In genomic region chr12:122023339-122024131, GRCh38 we compare ENCODE assay signal across 8 cellular contexts. TPM values are rescaled to one million over a fixed set of nuclear protein-coding genes. Genes with fewer than 3 reads are reported as not detected.
DNase-seq lines count a peak whose midpoint lies in the region; ATAC-seq lines count a peak whose summit lies in the region.

No MANE protein-coding gene starts in this region.

- peak overlapping the region; percentile 57 for H3K4me3 ChIP-seq in naive thymus-derived CD4-positive, alpha-beta T cell (ENCODE audit: low read length)

- H3K4me1 ChIP-seq in naive thymus-derived CD4-positive, alpha-beta T cell (ENCODE audit: control insufficient read depth in 2 of 2, insufficient read depth in 2 of 2, low read length in 2 of 2) = peaks cover 2 to 18% of the 10 kb centered on the region in 2 donors

- POLR2A ChIA-PET in naive thymus-derived CD4-positive, alpha-beta T cell (lab: Charles Lee) = interaction anchor here (0.6 to 1.9 kb wide), 2 partner anchors 17 to 674 kb away, joined by 3 to 7 read pairs; no protein-coding TSS in a partner anchor

- peak overlapping the region; percentile 81 for H3K4me3 Mint-ChIP-seq in activated T-cell treated with anti-CD3 and anti-CD28 coated beads, Interleukin-2, amount 50 U/mL, for 24 hours
- H3K4me3 Mint-ChIP-seq in activated T-helper 2 cell treated with anti-CD3 and anti-CD28 coated beads, Interferon-gamma antibody, Interleukin-2, Interleukin-4, amounts not matched to agents 10 μg/mL and 5 μg/mL and 100 μg/mL, durations not matched to agents 14 hours and 24 hours and 36 hours (ENCODE audit: low read depth) = peak overlapping the region; percentile 77
- peak overlapping the region; percentile 75 to 93 (median 86) for H3K4me3 Mint-ChIP-seq in naive thymus-derived CD4-positive, alpha-beta T cell

- H3K9me3 ChIP-seq in naive thymus-derived CD4-positive, alpha-beta T cell (ENCODE audit: control insufficient read depth in 2 of 3, low read length in 3 of 3) = no peaks in the 10 kb centered on the region

- peaks cover 17% of the 10 kb centered on the region for H3K4me1 Mint-ChIP-seq in activated T-cell treated with anti-CD3 and anti-CD28 coated beads, Interleukin-2, amount 50 U/mL, for 24 hours (ENCODE audit: low read depth)
- peaks cover 8% of the 10 kb centered on the region for H3K4me1 Mint-ChIP-seq in activated T-helper 2 cell treated with anti-CD3 and anti-CD28 coated beads, Interferon-gamma antibody, Interleukin-2, Interleukin-4, amounts not matched to agents 10 μg/mL and 5 μg/mL and 100 μg/mL, durations not matched to agents 14 hours and 24 hours and 36 hours (ENCODE audit: low read depth)
- peaks cover 0 to 17% (median 12%) of the 10 kb centered on the region in 7 donors for H3K4me1 Mint-ChIP-seq in naive thymus-derived CD4-positive, alpha-beta T cell

- peak overlapping the region; percentile 59 for H3K27ac Mint-ChIP-seq in activated T-cell treated with anti-CD3 and anti-CD28 coated beads, Interleukin-2, amount 50 U/mL, for 24 hours
- H3K27ac Mint-ChIP-seq in activated T-helper 2 cell treated with anti-CD3 and anti-CD28 coated beads, Interferon-gamma antibody, Interleukin-2, Interleukin-4, amounts not matched to agents 10 μg/mL and 5 μg/mL and 100 μg/mL, durations not matched to agents 14 hours and 24 hours and 36 hours = peak overlapping the region; percentile 42
- peak overlapping the region in 7 of 9 donors; percentile 23 to 85 (median 64) for H3K27ac Mint-ChIP-seq in naive thymus-derived CD4-positive, alpha-beta T cell

- H3K9me3 Mint-ChIP-seq in activated T-cell treated with anti-CD3 and anti-CD28 coated beads, Interleukin-2, amount 50 U/mL, for 24 hours = no peaks in the 10 kb centered on the region
- H3K9me3 Mint-ChIP-seq in activated T-helper 2 cell treated with anti-CD3 and anti-CD28 coated beads, Interferon-gamma antibody, Interleukin-2, Interleukin-4, amounts not matched to agents 10 μg/mL and 5 μg/mL and 100 μg/mL, durations not matched to agents 14 hours and 24 hours and 36 hours = peaks cover 1% of the 10 kb centered on the region
- peaks cover 0 to 15% (median 3%) of the 10 kb centered on the region in 11 donors for H3K9me3 Mint-ChIP-seq in naive thymus-derived CD4-positive, alpha-beta T cell

- ATAC-seq in naive thymus-derived CD4-positive, alpha-beta T cell = no peak
- no peak for ATAC-seq in HG02588 (IDR thresholded peaks at IDR 0.05; ENCODE audit: unreplicated experiment)

- peak overlapping the region; percentile 43 for H3K27ac ChIP-seq in naive thymus-derived CD4-positive, alpha-beta T cell (ENCODE audit: low read depth, low read length)

- CTCF ChIA-PET in naive thymus-derived CD4-positive, alpha-beta T cell (lab: Charles Lee) = interaction anchor here (1.2 kb wide), 1 partner anchor 18 kb away, joined by 4 read pairs; no protein-coding TSS in a partner anchor

- H3K36me3 Mint-ChIP-seq in activated T-cell treated with anti-CD3 and anti-CD28 coated beads, Interleukin-2, amount 50 U/mL, for 24 hours (ENCODE audit: low read depth) = peaks cover 5% of the 10 kb centered on the region
- H3K36me3 Mint-ChIP-seq in activated T-helper 2 cell treated with anti-CD3 and anti-CD28 coated beads, Interferon-gamma antibody, Interleukin-2, Interleukin-4, amounts not matched to agents 10 μg/mL and 5 μg/mL and 100 μg/mL, durations not matched to agents 14 hours and 24 hours and 36 hours (ENCODE audit: low read depth) = no peaks in the 10 kb centered on the region
- H3K36me3 Mint-ChIP-seq in naive thymus-derived CD4-positive, alpha-beta T cell = peaks cover 0 to 8% (median 0%) of the 10 kb centered on the region in 5 donors

- intact Hi-C loops in activated T-helper 2 cell treated with anti-CD3 and anti-CD28 coated beads, Interferon-gamma antibody, Interleukin-2, Interleukin-4, amounts not matched to agents 10 μg/mL and 5 μg/mL and 100 μg/mL, durations not matched to agents 14 hours and 24 hours and 36 hours (cut with micrococcal nuclease) = loop anchor here (5.0 kb wide), 1 partner anchor 106 kb away; the partner anchor contains the start of gene CFAP251
- intact Hi-C loops in naive thymus-derived CD4-positive, alpha-beta T cell (cut with micrococcal nuclease) = loop anchor here (2.0 to 5.0 kb wide), 3 partner anchors 105 to 185 kb away; partner anchors contain the start of gene CFAP251 (in 2 of the 2)

- no peaks in the 10 kb centered on the region for H3K36me3 ChIP-seq in naive thymus-derived CD4-positive, alpha-beta T cell (ENCODE audit: control insufficient read depth in 2 of 3, insufficient read depth in 3 of 3, low read length in 3 of 3)

- peaks cover 28% of the 10 kb centered on the region for H3K27me3 Mint-ChIP-seq in activated T-cell treated with anti-CD3 and anti-CD28 coated beads, Interleukin-2, amount 50 U/mL, for 24 hours
- peaks cover 12% of the 10 kb centered on the region for H3K27me3 Mint-ChIP-seq in activated T-helper 2 cell treated with anti-CD3 and anti-CD28 coated beads, Interferon-gamma antibody, Interleukin-2, Interleukin-4, amounts not matched to agents 10 μg/mL and 5 μg/mL and 100 μg/mL, durations not matched to agents 14 hours and 24 hours and 36 hours (ENCODE audit: low read depth)
- peaks cover 5 to 27% (median 6%) of the 10 kb centered on the region in 5 donors for H3K27me3 Mint-ChIP-seq in naive thymus-derived CD4-positive, alpha-beta T cell

- peak; percentile 50 for DNase-seq in activated T-cell treated with anti-CD3 and anti-CD28 coated beads, Interleukin-2, amount 50 U/mL, for 24 hours
- DNase-seq in activated T-cell treated with anti-CD3 and anti-CD28 coated beads, Interleukin-2, amount 50 U/mL, for 1 hour = no peak
- DNase-seq in NCI-H146 treated with DMSO at 0.1 percent for 48 hours (lab: John Stamatoyannopoulos, UW; ENCODE audit: unreplicated experiment) = peak; percentile 69
- no peak for DNase-seq in activated T-helper 2 cell treated with anti-CD3 and anti-CD28 coated beads, Interferon-gamma antibody, Interleukin-2, Interleukin-4, amounts not matched to agents 10 μg/mL and 5 μg/mL and 100 μg/mL, durations not matched to agents 14 hours and 24 hours and 36 hours (ENCODE audit: low spot score)
- DNase-seq in foreskin melanocyte = peak; percentile 55
- DNase-seq in naive thymus-derived CD4-positive, alpha-beta T cell = peak in 1 of 9 donors; percentile 7
- DNase-seq in effector CD8-positive, alpha-beta T cell (lab: John Stamatoyannopoulos, UW) = no peak

- no peaks in the 10 kb centered on the region for H3K27me3 ChIP-seq in naive thymus-derived CD4-positive, alpha-beta T cell (ENCODE audit: control insufficient read depth in 2 of 2, insufficient read depth in 2 of 2, low read length in 2 of 2)

RNA-seq across cellular contexts. Expression of gene BCL7A, which starts 1.9 kb away (rescaled TPM):
- 11.4 and 12.5 TPM in 2 replicates for total RNA-seq in activated T-helper 2 cell treated with anti-CD3 and anti-CD28 coated beads, Interferon-gamma antibody, Interleukin-2, Interleukin-4, amounts not matched to agents 10 μg/mL and 5 μg/mL and 100 μg/mL, durations not matched to agents 14 hours and 24 hours and 36 hours
- 1 to 10 TPM; 4.1 to 6.6 (median 5.4) TPM for total RNA-seq in naive thymus-derived CD4-positive, alpha-beta T cell
- 10 to 100 TPM in 1 of 2 donors, 1 to 10 TPM in 1; 4.0 to 11.9 TPM for polyA plus RNA-seq in naive thymus-derived CD4-positive, alpha-beta T cell

RNA-seq across cellular contexts. Expression of gene MLXIP, which starts 55.0 kb away (rescaled TPM):
- 36.7 and 41.4 TPM in 2 replicates for total RNA-seq in activated T-helper 2 cell treated with anti-CD3 and anti-CD28 coated beads, Interferon-gamma antibody, Interleukin-2, Interleukin-4, amounts not matched to agents 10 μg/mL and 5 μg/mL and 100 μg/mL, durations not matched to agents 14 hours and 24 hours and 36 hours
- total RNA-seq in naive thymus-derived CD4-positive, alpha-beta T cell = 100 to 1,000 TPM in 4 of 5 experiments, 10 to 100 TPM in 1; 57.0 to 123 (median 115) TPM
- polyA plus RNA-seq in naive thymus-derived CD4-positive, alpha-beta T cell = 10 to 100 TPM; 17.4 to 29.8 TPM

Comparison
In these comparisons a context has a peak if more than half of its experiments do, and no peak if none do; other contexts are left out.
1. DNase-seq: peak in activated T-cell treated with anti-CD3 and anti-CD28 coated beads, Interleukin-2, amount 50 U/mL, for 24 hours (single experiment), NCI-H146 treated with DMSO at 0.1 percent for 48 hours (single experiment) and foreskin melanocyte (single experiment); none in activated T-cell treated with anti-CD3 and anti-CD28 coated beads, Interleukin-2, amount 50 U/mL, for 1 hour (single experiment), activated T-helper 2 cell treated with anti-CD3 and anti-CD28 coated beads, Interferon-gamma antibody, Interleukin-2, Interleukin-4, amounts not matched to agents 10 μg/mL and 5 μg/mL and 100 μg/mL, durations not matched to agents 14 hours and 24 hours and 36 hours (single experiment) and effector CD8-positive, alpha-beta T cell (single experiment).
2. Peak in every context shown above with its lines, with median percentiles within 50 percentile points of each other: H3K27ac Mint-ChIP-seq and H3K4me3 Mint-ChIP-seq.